ENCODE assay signal across 8 cellular contexts in the genomic region with DNA sequence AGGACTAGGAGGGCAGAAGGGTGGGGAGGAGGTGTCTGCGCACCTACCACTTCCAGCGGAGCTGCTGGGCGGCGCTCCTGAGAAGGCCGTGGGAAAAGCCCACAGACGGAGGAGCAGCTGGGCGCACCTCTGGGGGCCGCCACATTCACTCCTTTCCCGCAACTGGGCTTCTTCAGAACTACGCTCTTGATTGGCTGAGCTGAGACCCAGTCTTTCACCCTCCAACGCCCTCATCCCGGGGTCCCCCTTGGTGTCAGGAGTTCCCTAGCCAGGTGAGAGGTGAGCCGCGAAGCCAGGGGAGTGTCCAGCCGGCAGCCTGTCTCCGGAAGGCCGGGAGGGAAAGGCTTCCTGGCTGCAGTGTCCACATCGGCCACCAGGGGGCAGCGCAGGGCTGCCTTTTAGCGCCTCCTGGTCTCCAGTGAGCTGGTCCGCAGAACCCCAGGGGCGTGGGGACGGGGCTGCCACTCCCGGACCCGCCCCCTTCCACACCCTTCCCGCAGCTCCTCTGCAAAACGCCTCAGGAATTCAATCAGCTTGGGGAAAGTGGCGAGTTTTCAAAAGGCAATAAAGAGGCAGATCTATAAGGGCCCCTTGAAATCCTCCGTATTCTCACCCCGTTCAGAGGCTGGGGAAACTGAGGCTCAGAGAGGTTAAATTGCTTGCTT.
A peak's percentile ranks its signal among the peaks of the same experiment; 100 is the strongest.
DNase-seq lines count a peak whose midpoint lies in the region; ATAC-seq and TF ChIP-seq lines count a peak whose summit lies in the region.

No MANE protein-coding gene starts in this region.

- H3K4me1 Mint-ChIP-seq in endothelial cell (ENCODE audit: unreplicated experiment) = peaks cover 18% of the 10 kb centered on the region
- H3K4me1 Mint-ChIP-seq in mesothelial cell of epicardium = peaks cover 22% of the 10 kb centered on the region

- H3K27ac Mint-ChIP-seq in endothelial cell (ENCODE audit: unreplicated experiment) = no peak overlapping the region
- peak overlapping the region; percentile 79 for H3K27ac Mint-ChIP-seq in mesothelial cell of epicardium

- peak; percentile 57 for ATAC-seq in HG03342 (IDR thresholded peaks at IDR 0.05; ENCODE audit: unreplicated experiment)
- ATAC-seq in GM18907 (IDR thresholded peaks at IDR 0.05; ENCODE audit: unreplicated experiment) = no peak

- H3K36me3 Mint-ChIP-seq in endothelial cell (ENCODE audit: low read depth, unreplicated experiment) = peaks cover 3% of the 10 kb centered on the region
- H3K36me3 Mint-ChIP-seq in mesothelial cell of epicardium = peaks cover 1% of the 10 kb centered on the region

- TF ChIP-seq CTCF in endothelial cell (IDR thresholded peaks at IDR 0.05; ENCODE audit: unreplicated experiment) (peak; percentile 100), mesothelial cell of epicardium (IDR thresholded peaks at IDR 0.05; ENCODE audit: unreplicated experiment) (peak; percentile 100)

- peak overlapping the region; percentile 56 for H3K4me3 Mint-ChIP-seq in endothelial cell (ENCODE audit: unreplicated experiment)
- H3K4me3 Mint-ChIP-seq in mesothelial cell of epicardium = peak overlapping the region; percentile 64

- DNase-seq in GM04503 (ENCODE audit: low read depth) = peak; percentile 67
- peak; percentile 59 for DNase-seq in NCI-H774 (lab: John Stamatoyannopoulos, UW)
- peak; percentile 61 for DNase-seq in activated CD8-positive, alpha-beta memory T cell treated with anti-CD3 and anti-CD28 coated beads, Interleukin-2, amount 50 U/mL, for 24 hours (ENCODE audit: extremely low read depth)
- peak; percentile 99 for DNase-seq in endothelial cell (ENCODE audit: low spot score)
- peak; percentile 87 to 98 for DNase-seq in mesothelial cell of epicardium (ENCODE audit: low spot score in 2 of 2, unreplicated experiment in 2 of 2)
- DNase-seq in stimulated activated CD8-positive, alpha-beta memory T cell treated with anti-CD3 and anti-CD28 coated beads, Interleukin-15, amount 100 ng/mL, for 24 hours (ENCODE audit: low read depth) = peak; percentile 75

- peaks cover 5% of the 10 kb centered on the region for H3K9me3 Mint-ChIP-seq in endothelial cell (ENCODE audit: unreplicated experiment)
- H3K9me3 Mint-ChIP-seq in mesothelial cell of epicardium = peaks cover 4% of the 10 kb centered on the region

- H3K27me3 Mint-ChIP-seq in endothelial cell (ENCODE audit: unreplicated experiment) (peaks cover 40% of the 10 kb centered on the region), mesothelial cell of epicardium (ENCODE audit: low read depth) (peaks cover 50% of the 10 kb centered on the region)
